Comparison of ENCODE assay signal across 8 cellular contexts in the genomic region with DNA sequence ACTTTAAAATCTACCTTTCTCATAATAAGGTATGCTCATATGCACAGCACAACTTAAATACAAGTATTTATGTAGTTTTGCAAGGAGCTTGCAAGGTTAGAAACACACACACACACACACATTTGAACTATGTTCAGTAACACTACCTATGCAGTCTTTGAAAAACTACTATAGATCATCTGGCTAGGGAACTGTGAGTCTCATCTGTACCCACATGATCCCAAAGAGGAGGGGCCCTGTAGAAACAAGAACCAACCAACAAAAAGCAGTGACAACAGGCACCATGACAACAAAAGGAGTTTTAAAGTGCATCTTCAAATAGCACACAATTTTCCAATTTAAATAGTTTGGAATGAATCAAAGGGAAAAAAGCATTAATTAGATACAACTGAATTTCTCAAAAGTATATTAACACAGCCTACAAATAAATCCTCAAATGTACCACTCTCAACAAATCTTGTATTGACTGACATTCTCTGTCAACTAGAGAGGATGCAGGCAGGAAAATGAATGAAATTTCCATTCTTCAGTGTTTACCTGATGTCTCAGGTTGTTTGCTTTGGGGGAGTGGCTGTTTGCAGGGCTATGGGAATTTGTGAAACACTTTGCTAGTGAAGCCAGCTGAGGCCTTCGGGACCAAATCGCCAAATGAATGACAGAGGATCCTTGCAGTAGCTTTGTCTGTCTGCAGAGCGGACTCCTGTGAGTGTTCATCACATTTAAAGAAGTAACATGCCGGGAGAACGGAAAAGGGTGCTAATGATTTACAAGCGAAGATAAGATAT.
DNase-seq lines count a peak whose midpoint lies in the region; ATAC-seq lines count a peak whose summit lies in the region.
"Not testable (repeated sequence)": the region's sequence is repeated elsewhere in the genome, so short reads cannot be mapped to it uniquely, and the experiment has no call there.

No MANE protein-coding gene starts in this region.

- H3K27ac ChIP-seq in mesenchymal stem cell (ENCODE audit: low read length, poor library complexity, severe bottlenecking) = not testable (repeated sequence)

- H2BK12ac ChIP-seq in mesenchymal stem cell (ENCODE audit: low read length in 2 of 2) = not testable (repeated sequence)

- not testable (repeated sequence) for H3K79me1 ChIP-seq in mesenchymal stem cell (replicated peaks; ENCODE audit: low read length, poor library complexity, severe bottlenecking)

- not testable (repeated sequence) for H3K18ac ChIP-seq in mesenchymal stem cell (ENCODE audit: low read depth in 1 of 2, low read length in 2 of 2)

- H3K4me2 ChIP-seq in mesenchymal stem cell (ENCODE audit: low read length, poor library complexity, severe bottlenecking) = not testable (repeated sequence)

- intact Hi-C loops in activated T-helper 1 cell treated with anti-CD3 and anti-CD28 coated beads, Interleukin-12 subunit alpha, Interleukin-12 subunit beta, Interleukin-2, Interleukin-4 antibody, amounts not matched to agents 30 ng/mL and 10 ng/mL and 1 ng/mL, durations not matched to agents 14 hours and 24 hours and 36 hours (cut with micrococcal nuclease) = not testable (repeated sequence)

- H4K91ac ChIP-seq in mesenchymal stem cell (ENCODE audit: low read length) = not testable (repeated sequence)

- not testable (repeated sequence) for H3K4me3 Mint-ChIP-seq in activated T-helper 1 cell treated with anti-CD3 and anti-CD28 coated beads, Interleukin-12 subunit alpha, Interleukin-12 subunit beta, Interleukin-2, Interleukin-4 antibody, amounts not matched to agents 30 ng/mL and 10 ng/mL and 1 ng/mL, durations not matched to agents 14 hours and 24 hours and 36 hours; stimulated activated naive B cell treated with anti-CD40 and anti-IgM and Interleukin-4, amounts not matched to agents 10 μg/mL and 1 μg/mL and 100 μg/mL, for 72 hours

- H4K8ac ChIP-seq in mesenchymal stem cell (ENCODE audit: low read length) = not testable (repeated sequence)

- not testable (repeated sequence) for H3K36me3 ChIP-seq in mesenchymal stem cell (ENCODE audit: control insufficient read depth in 1 of 2, insufficient read depth in 2 of 2, low read depth in 1 of 2, low read length in 2 of 2)

- H3K27me3 ChIP-seq in mesenchymal stem cell (ENCODE audit: control insufficient read depth in 1 of 2, insufficient read depth in 1 of 2, low read length in 2 of 2) = not testable (repeated sequence)

- H3K27ac Mint-ChIP-seq in activated T-helper 1 cell treated with anti-CD3 and anti-CD28 coated beads, Interleukin-12 subunit alpha, Interleukin-12 subunit beta, Interleukin-2, Interleukin-4 antibody, amounts not matched to agents 30 ng/mL and 10 ng/mL and 1 ng/mL, durations not matched to agents 14 hours and 24 hours and 36 hours = peak overlapping the region; percentile 3
- not testable (repeated sequence) for H3K27ac Mint-ChIP-seq in stimulated activated naive B cell treated with anti-CD40 and anti-IgM and Interleukin-4, amounts not matched to agents 10 μg/mL and 1 μg/mL and 100 μg/mL, for 72 hours

- not testable (repeated sequence) for H2BK5ac ChIP-seq in mesenchymal stem cell (ENCODE audit: low read depth, low read length, poor library complexity, severe bottlenecking)

- not testable (repeated sequence) for H2AK5ac ChIP-seq in mesenchymal stem cell (ENCODE audit: low read length, severe bottlenecking)

- peak; percentile 31 to 42 for ATAC-seq in stimulated activated naive B cell treated with anti-CD40 and anti-IgM and Interleukin-4, amounts not matched to agents 10 μg/mL and 1 μg/mL and 100 μg/mL, for 72 hours (replicated peaks)

- H3K4me1 ChIP-seq in mesenchymal stem cell (ENCODE audit: control insufficient read depth, insufficient read depth, low read depth, low read length) = not testable (repeated sequence)

- not testable (repeated sequence) for H3K27me3 Mint-ChIP-seq in activated T-helper 1 cell treated with anti-CD3 and anti-CD28 coated beads, Interleukin-12 subunit alpha, Interleukin-12 subunit beta, Interleukin-2, Interleukin-4 antibody, amounts not matched to agents 30 ng/mL and 10 ng/mL and 1 ng/mL, durations not matched to agents 14 hours and 24 hours and 36 hours (ENCODE audit: insufficient read depth); stimulated activated naive B cell treated with anti-CD40 and anti-IgM and Interleukin-4, amounts not matched to agents 10 μg/mL and 1 μg/mL and 100 μg/mL, for 72 hours

- H3K23ac ChIP-seq in mesenchymal stem cell (ENCODE audit: low read length in 2 of 2) = not testable (repeated sequence)

- not testable (repeated sequence) for H2AFZ ChIP-seq in mesenchymal stem cell (ENCODE audit: low read depth, low read length)

- H3K9me3 ChIP-seq in mesenchymal stem cell (ENCODE audit: control insufficient read depth, low read length) = not testable (repeated sequence)

- not testable (repeated sequence) for H2BK15ac ChIP-seq in mesenchymal stem cell (ENCODE audit: low read depth, poor library complexity, severe bottlenecking)

- no CpG with 5 or more reads among the region's 6 CpGs for WGBS in mesenchymal stem cell

- H2BK120ac ChIP-seq in mesenchymal stem cell (ENCODE audit: low read depth, low read length) = not testable (repeated sequence)

- not testable (repeated sequence) for H3K9me3 Mint-ChIP-seq in activated T-helper 1 cell treated with anti-CD3 and anti-CD28 coated beads, Interleukin-12 subunit alpha, Interleukin-12 subunit beta, Interleukin-2, Interleukin-4 antibody, amounts not matched to agents 30 ng/mL and 10 ng/mL and 1 ng/mL, durations not matched to agents 14 hours and 24 hours and 36 hours; stimulated activated naive B cell treated with anti-CD40 and anti-IgM and Interleukin-4, amounts not matched to agents 10 μg/mL and 1 μg/mL and 100 μg/mL, for 72 hours

- not testable (repeated sequence) for H3K9ac ChIP-seq in mesenchymal stem cell (ENCODE audit: low read length)

- peak; percentile 13 for DNase-seq in EH (ENCODE audit: low read depth)
- peak; percentile 0 for DNase-seq in HT-29 (ENCODE audit: low spot score)
- peak; percentile 17 for DNase-seq in RPMI7951 (ENCODE audit: low read depth)
- DNase-seq in activated T-helper 1 cell treated with anti-CD3 and anti-CD28 coated beads, Interleukin-12 subunit alpha, Interleukin-12 subunit beta, Interleukin-2, Interleukin-4 antibody, amounts not matched to agents 30 ng/mL and 10 ng/mL and 1 ng/mL, durations not matched to agents 14 hours and 24 hours and 36 hours (ENCODE audit: low spot score); stimulated activated naive B cell treated with anti-CD40 and anti-IgM and Interleukin-4, amounts not matched to agents 10 μg/mL and 1 μg/mL and 100 μg/mL, for 72 hours: not testable (repeated sequence)
- DNase-seq in epidermal melanocyte (ENCODE audit: insufficient read length, low spot score) = peak; percentile 11
- peak; percentile 6 for DNase-seq in iris pigment epithelial cell (ENCODE audit: low read depth)
- DNase-seq in mesenchymal stem cell = peak; percentile 28

- not testable (repeated sequence) for H3K14ac ChIP-seq in mesenchymal stem cell (ENCODE audit: low read length in 2 of 2)

- peaks cover 10% of the 10 kb centered on the region for H3K36me3 Mint-ChIP-seq in activated T-helper 1 cell treated with anti-CD3 and anti-CD28 coated beads, Interleukin-12 subunit alpha, Interleukin-12 subunit beta, Interleukin-2, Interleukin-4 antibody, amounts not matched to agents 30 ng/mL and 10 ng/mL and 1 ng/mL, durations not matched to agents 14 hours and 24 hours and 36 hours (ENCODE audit: low read depth)
- H3K36me3 Mint-ChIP-seq in stimulated activated naive B cell treated with anti-CD40 and anti-IgM and Interleukin-4, amounts not matched to agents 10 μg/mL and 1 μg/mL and 100 μg/mL, for 72 hours = peaks cover 0 to 12% of the 10 kb centered on the region in 2 donors

- not testable (repeated sequence) for H3K4me3 ChIP-seq in mesenchymal stem cell (ENCODE audit: insufficient read depth in 1 of 2, low read depth in 1 of 2, low read length in 2 of 2)

- not testable (repeated sequence) for H3K4ac ChIP-seq in mesenchymal stem cell (ENCODE audit: low read depth in 1 of 2, low read length in 2 of 2)

- H3K4me1 Mint-ChIP-seq in activated T-helper 1 cell treated with anti-CD3 and anti-CD28 coated beads, Interleukin-12 subunit alpha, Interleukin-12 subunit beta, Interleukin-2, Interleukin-4 antibody, amounts not matched to agents 30 ng/mL and 10 ng/mL and 1 ng/mL, durations not matched to agents 14 hours and 24 hours and 36 hours (ENCODE audit: low read depth) = peaks cover 32% of the 10 kb centered on the region
- peaks cover 21 to 28% of the 10 kb centered on the region in 2 donors for H3K4me1 Mint-ChIP-seq in stimulated activated naive B cell treated with anti-CD40 and anti-IgM and Interleukin-4, amounts not matched to agents 10 μg/mL and 1 μg/mL and 100 μg/mL, for 72 hours
